27 cellular contexts compared by ENCODE assay signal in the genomic region with DNA sequence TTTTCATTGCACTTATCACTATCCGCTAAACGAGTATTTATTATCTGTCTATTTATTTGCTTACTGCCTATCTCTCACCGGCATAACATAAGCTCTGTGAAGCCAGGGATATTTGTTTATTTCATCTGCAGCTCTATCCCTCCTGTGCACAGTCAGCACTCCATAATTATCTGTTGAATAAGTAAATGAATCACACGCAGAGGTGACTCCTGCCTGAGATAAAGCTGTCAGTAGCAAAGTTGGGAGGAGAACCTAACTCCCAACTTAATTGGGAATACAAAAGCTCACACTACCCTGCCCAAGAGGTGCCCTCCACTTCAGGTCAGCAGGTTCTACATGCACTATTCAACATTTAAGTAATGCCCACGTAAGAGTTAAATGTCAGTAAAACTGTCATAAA.
"Had no signal": no experiment of that assay in that cellular context is flagged by ENCODE, and none has a peak within 500 bp of the region (broad histone marks: within the 10 kb centered on the region; RNA-seq: fewer than 3 reads in every experiment).

No MANE protein-coding gene starts in this region.

- H3K27me3 ChIP-seq: left lung, ovary, stomach, thyroid gland, upper lobe of left lung, vagina had no signal

- H3K9me3 ChIP-seq: mucosa of descending colon, ovary, thyroid gland, vagina had no signal

- H3K27me3 Mint-ChIP-seq: progenitor cell of endocrine pancreas had no signal

- H3K4me3 ChIP-seq: left lung, mucosa of descending colon, ovary, smooth muscle cell, stomach, thyroid gland, upper lobe of left lung, vagina had no signal

- H3K4me1 ChIP-seq: left lung, stomach, thyroid gland, upper lobe of left lung, vagina had no signal

- ATAC-seq: activated CD4-positive, alpha-beta T cell treated with anti-CD3 and anti-CD28 coated beads for 36 hours; activated CD8-positive, alpha-beta memory T cell treated with anti-CD3 and anti-CD28 coated beads, Interleukin-2, amount 10 ng/mL, durations not matched to agents 7 days and 5 days; activated CD8-positive, alpha-beta T cell treated with anti-CD3 and anti-CD28 coated beads, Interleukin-2, amount 10 ng/mL, durations not matched to agents 7 days and 5 days; activated naive CD8-positive, alpha-beta T cell treated with anti-CD3 and anti-CD28 coated beads, Interleukin-2, amount 50 U/mL, for 24 hours; left lung; mucosa of descending colon; stimulated activated memory B cell treated with anti-CD40 and anti-IgM and Interleukin-4, amounts not matched to agents 10 μg/mL and 1 μg/mL and 100 μg/mL, for 72 hours had no signal

- H3K36me3 Mint-ChIP-seq: activated CD8-positive, alpha-beta memory T cell treated with anti-CD3 and anti-CD28 coated beads, Interleukin-2, amount 10 ng/mL, durations not matched to agents 7 days and 5 days; stimulated activated memory B cell treated with anti-CD40 and anti-IgM and Interleukin-4, amounts not matched to agents 10 μg/mL and 1 μg/mL and 100 μg/mL, for 72 hours had no signal

- H3K27ac ChIP-seq: left lung, ovary, stomach, thyroid gland, upper lobe of left lung, vagina had no signal

- H3K4me3 Mint-ChIP-seq: activated CD4-positive, alpha-beta T cell treated with anti-CD3 and anti-CD28 coated beads for 36 hours; activated CD8-positive, alpha-beta memory T cell treated with anti-CD3 and anti-CD28 coated beads, Interleukin-2, amount 10 ng/mL, durations not matched to agents 7 days and 5 days; activated CD8-positive, alpha-beta T cell treated with anti-CD3 and anti-CD28 coated beads, Interleukin-2, amount 10 ng/mL, durations not matched to agents 7 days and 5 days; activated naive CD4-positive, alpha-beta T cell treated with anti-CD3 and anti-CD28 coated beads, Interleukin-2, amount 50 U/mL, for 24 hours; activated naive CD8-positive, alpha-beta T cell treated with anti-CD3 and anti-CD28 coated beads, Interleukin-2, amount 50 U/mL, for 24 hours; stimulated activated memory B cell treated with anti-CD40 and anti-IgM and Interleukin-4, amounts not matched to agents 10 μg/mL and 1 μg/mL and 100 μg/mL, for 72 hours had no signal

- H3K36me3 ChIP-seq: left lung, ovary, stomach, thyroid gland, upper lobe of left lung, vagina had no signal

- DNase-seq: activated CD4-positive, alpha-beta T cell treated with anti-CD3 and anti-CD28 coated beads for 36 hours; activated CD4-positive, CD25-positive, alpha-beta regulatory T cell; activated CD8-positive, alpha-beta memory T cell treated with anti-CD3 and anti-CD28 coated beads, Interleukin-2, amount 10 ng/mL, durations not matched to agents 7 days and 5 days; activated CD8-positive, alpha-beta T cell treated with anti-CD3 and anti-CD28 coated beads, Interleukin-2, amount 10 ng/mL, durations not matched to agents 7 days and 5 days; activated naive CD8-positive, alpha-beta T cell treated with anti-CD3 and anti-CD28 coated beads, Interleukin-2, amount 50 U/mL, for 24 hours; activated T-cell treated with anti-CD3 and anti-CD28 coated beads, Interleukin-2, amount 50 U/mL, for 48 hours; amygdala; dermis blood vessel endothelial cell; effector memory CD4-positive, alpha-beta T cell; erythroblast; head of caudate nucleus; kidney glomerular epithelial cell; left lung; mucosa of descending colon; ovary; stimulated activated CD4-positive, alpha-beta T cell treated with anti-CD3 and anti-CD28 coated beads, Interleukin-1b, Interleukin-23, amount 100 ng/mL, for 48 hours; stimulated activated CD4-positive, alpha-beta T cell treated with anti-CD3 and anti-CD28 coated beads, Interleukin-4, amount 100 ng/mL, for 4 hours; stimulated activated CD8-positive, alpha-beta memory T cell treated with anti-CD3 and anti-CD28 coated beads, Interleukin-4, amount 100 ng/mL, for 48 hours; stomach; thyroid gland; upper lobe of left lung had no signal

- H3K4me1 Mint-ChIP-seq: activated CD4-positive, alpha-beta T cell treated with anti-CD3 and anti-CD28 coated beads for 36 hours; activated CD8-positive, alpha-beta memory T cell treated with anti-CD3 and anti-CD28 coated beads, Interleukin-2, amount 10 ng/mL, durations not matched to agents 7 days and 5 days; activated naive CD4-positive, alpha-beta T cell treated with anti-CD3 and anti-CD28 coated beads, Interleukin-2, amount 50 U/mL, for 24 hours; activated naive CD8-positive, alpha-beta T cell treated with anti-CD3 and anti-CD28 coated beads, Interleukin-2, amount 50 U/mL, for 24 hours; stimulated activated memory B cell treated with anti-CD40 and anti-IgM and Interleukin-4, amounts not matched to agents 10 μg/mL and 1 μg/mL and 100 μg/mL, for 72 hours had no signal

- H3K27ac Mint-ChIP-seq: activated CD4-positive, alpha-beta T cell treated with anti-CD3 and anti-CD28 coated beads for 36 hours; activated CD8-positive, alpha-beta memory T cell treated with anti-CD3 and anti-CD28 coated beads, Interleukin-2, amount 10 ng/mL, durations not matched to agents 7 days and 5 days; activated CD8-positive, alpha-beta T cell treated with anti-CD3 and anti-CD28 coated beads, Interleukin-2, amount 10 ng/mL, durations not matched to agents 7 days and 5 days; activated naive CD4-positive, alpha-beta T cell treated with anti-CD3 and anti-CD28 coated beads, Interleukin-2, amount 50 U/mL, for 24 hours; activated naive CD8-positive, alpha-beta T cell treated with anti-CD3 and anti-CD28 coated beads, Interleukin-2, amount 50 U/mL, for 24 hours; activated T-helper 2 cell treated with anti-CD3 and anti-CD28 coated beads, Interferon-gamma antibody, Interleukin-2, Interleukin-4, amounts not matched to agents 10 μg/mL and 5 μg/mL and 100 μg/mL, durations not matched to agents 14 hours and 24 hours and 36 hours; progenitor cell of endocrine pancreas; stimulated activated memory B cell treated with anti-CD40 and anti-IgM and Interleukin-4, amounts not matched to agents 10 μg/mL and 1 μg/mL and 100 μg/mL, for 72 hours had no signal

- H3K9me3 Mint-ChIP-seq: activated T-helper 2 cell treated with anti-CD3 and anti-CD28 coated beads, Interferon-gamma antibody, Interleukin-2, Interleukin-4, amounts not matched to agents 10 μg/mL and 5 μg/mL and 100 μg/mL, durations not matched to agents 14 hours and 24 hours and 36 hours had no signal
